Comparison of ENCODE assay signal across 14 cellular contexts in the genomic region with DNA sequence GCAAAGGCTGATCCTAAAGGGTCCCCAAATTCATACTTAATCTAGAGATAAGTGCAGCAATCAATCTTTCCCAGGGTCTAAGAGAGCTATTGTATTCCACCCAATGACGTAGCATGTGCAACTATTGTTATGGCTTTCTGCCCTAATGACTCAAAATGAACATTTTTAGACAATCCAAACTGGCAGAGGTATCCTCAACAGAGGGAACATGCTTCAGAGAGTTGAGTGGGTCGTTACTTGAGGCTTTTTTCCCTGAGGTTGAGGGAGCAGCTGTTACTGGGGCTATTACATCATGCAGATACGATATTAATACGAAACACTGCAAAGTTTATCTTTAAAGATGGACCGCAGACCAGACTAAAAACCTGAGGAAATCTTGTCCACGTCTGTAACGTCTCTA.
DNase-seq lines count a peak whose midpoint lies in the region; TF ChIP-seq lines count a peak whose summit lies in the region.
"Had no signal": no experiment of that assay in that cellular context is flagged by ENCODE, and none has a peak within 500 bp of the region (broad histone marks: within the 10 kb centered on the region; RNA-seq: fewer than 3 reads in every experiment).

No MANE protein-coding gene starts in this region.

- H4K20me1 ChIP-seq in GM23248 (ENCODE audit: insufficient read depth) = no peaks in the 10 kb centered on the region
- H4K20me1 ChIP-seq in osteoblast (ENCODE audit: insufficient read depth, low read length) = no peaks in the 10 kb centered on the region
- H4K20me1 ChIP-seq: BLaER1 had no signal

- no peak overlapping the region for H3K4me3 ChIP-seq in GM23248
- H3K4me3 ChIP-seq in osteoblast (ENCODE audit: insufficient read depth, low read length) = no peak overlapping the region
- H3K4me3 ChIP-seq: BLaER1 had no signal

- no peaks in the 10 kb centered on the region for H3K9me3 ChIP-seq in GM23248 (ENCODE audit: low read depth)
- H3K9me3 ChIP-seq in osteoblast (ENCODE audit: low read depth, low read length) = no peaks in the 10 kb centered on the region
- H3K9me3 ChIP-seq: BLaER1 had no signal

- H3K27me3 ChIP-seq in GM23248 (replicated peaks; ENCODE audit: insufficient read depth) (peaks cover 15% of the 10 kb centered on the region; the same call in 1 of the 2 replicates), osteoblast (ENCODE audit: insufficient read depth, low read length) (peaks cover 6% of the 10 kb centered on the region)
- H3K27me3 ChIP-seq: BLaER1 had no signal

- H3K9me2 ChIP-seq in GM23248 (ENCODE audit: insufficient read depth) = no peaks in the 10 kb centered on the region

- TF ChIP-seq CTCF in osteoblast (IDR thresholded peaks at IDR 0.05; ENCODE audit: extremely low read depth, low read depth, low read length) = no peak
- TF ChIP-seq CTCF in GM10266 (IDR thresholded peaks at IDR 0.05; ENCODE audit: control insufficient read depth, insufficient read depth, low read depth, missing control alignments) = no peak

- H3K9ac ChIP-seq in GM23248 = no peak overlapping the region
- H3K9ac ChIP-seq: BLaER1 had no signal

- H3K4me2 ChIP-seq in GM23248 (ENCODE audit: unreplicated experiment) = no peak overlapping the region
- no peak overlapping the region for H3K4me2 ChIP-seq in osteoblast (ENCODE audit: insufficient read depth, low read length)
- H3K4me2 ChIP-seq: BLaER1 had no signal

- 32 to 35% methylated on average over 7 of the region's 7 CpGs for WGBS in GM23248 (ENCODE audit: low coverage in 1 of 2, low lambda C conversion rate in 2 of 2, missing lambda C conversion rate in 2 of 2), 2 experiments

- no peaks in the 10 kb centered on the region for H3K36me3 ChIP-seq in GM23248 (ENCODE audit: low read depth)
- no peaks in the 10 kb centered on the region for H3K36me3 ChIP-seq in osteoblast (ENCODE audit: insufficient read depth, low read length)
- H3K36me3 ChIP-seq: BLaER1 had no signal

- in situ Hi-C loops in GM23248 (cut with MboI) = loop anchor here (25.0 kb wide), 1 partner anchor 497 kb away; no protein-coding TSS in a partner anchor

- H3K4me1 ChIP-seq in GM23248 (ENCODE audit: insufficient read depth) (no peaks in the 10 kb centered on the region), osteoblast (ENCODE audit: insufficient read depth, low read length) (no peaks in the 10 kb centered on the region)
- H3K4me1 ChIP-seq: BLaER1 had no signal

- peak; percentile 9 for DNase-seq in DMS79 (lab: John Stamatoyannopoulos, UW)
- no peak for DNase-seq in DMS79 treated with DMSO at 0.1 percent for 48 hours (lab: John Stamatoyannopoulos, UW)
- peak; percentile 16 for DNase-seq in GM23248
- DNase-seq in cerebellar cortex (ENCODE audit: low spot score) = peak; percentile 27
- peak; percentile 74 for DNase-seq in osteoblast (ENCODE audit: insufficient read length, low spot score, missing footprints)
- DNase-seq in GM10266 (ENCODE audit: extremely low spot score) = no peak
- DNase-seq in C1 segment of cervical spinal cord (lab: John Stamatoyannopoulos, UW) = no peak
- DNase-seq: AML-193; CD4-positive, CD25-positive, alpha-beta regulatory T cell; DMS53; GOT3; H9 had no signal

- no peaks in the 10 kb centered on the region for H3F3A ChIP-seq in GM23248 (ENCODE audit: insufficient read depth)

- no peak overlapping the region for H3K27ac ChIP-seq in GM23248
- no peak overlapping the region for H3K27ac ChIP-seq in osteoblast (ENCODE audit: low read depth, low read length)
- H3K27ac ChIP-seq: 22Rv1, BLaER1 had no signal

- H2AFZ ChIP-seq in GM23248 (no peak overlapping the region), osteoblast (ENCODE audit: low read length) (no peak overlapping the region)

- H3K79me2 ChIP-seq in GM23248 (ENCODE audit: insufficient read depth) (no peaks in the 10 kb centered on the region), osteoblast (ENCODE audit: insufficient read depth, low read length) (no peaks in the 10 kb centered on the region)

Comparison
In these comparisons a context has a peak if more than half of its experiments do, and no peak if none do; other contexts are left out.
1. DNase-seq: peak in DMS79 (single experiment), GM23248 (single experiment), cerebellar cortex (single experiment) and osteoblast (single experiment); none in DMS79 treated with DMSO at 0.1 percent for 48 hours (single experiment), GM10266 (single experiment) and C1 segment of cervical spinal cord (0 of 14).